7 cellular contexts compared by ENCODE assay signal in the genomic region with DNA sequence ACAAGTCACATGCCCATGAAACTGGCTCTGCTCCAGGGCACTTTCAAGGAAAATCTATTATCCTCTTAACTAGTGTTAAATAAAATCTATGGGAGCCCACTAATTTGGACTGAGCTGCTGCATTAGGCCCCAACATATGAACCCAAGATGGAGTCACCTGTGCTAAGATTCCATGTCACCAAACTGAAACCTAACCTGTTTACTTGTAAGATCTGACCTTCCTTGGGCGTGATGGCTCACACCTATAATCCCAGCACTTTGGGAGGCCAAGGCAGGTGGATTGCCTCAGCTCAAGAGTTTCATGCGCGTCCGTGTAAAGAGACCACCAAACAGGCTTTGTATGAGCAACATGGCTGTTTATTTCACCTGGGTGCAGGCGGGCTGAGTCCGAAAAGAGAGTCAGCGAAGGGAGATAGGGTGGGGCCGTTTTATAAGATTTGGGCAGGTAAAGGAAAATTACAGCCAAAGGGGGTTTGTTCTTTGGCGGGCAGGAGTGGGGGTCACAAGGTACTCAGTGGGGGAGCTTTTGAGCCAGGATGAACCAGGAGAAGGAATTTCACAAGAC.
DNase-seq lines count a peak whose midpoint lies in the region; ATAC-seq, FAIRE-seq and TF ChIP-seq lines count a peak whose summit lies in the region.
"Not testable (repeated sequence)": the region's sequence is repeated elsewhere in the genome, so short reads cannot be mapped to it uniquely, and the experiment has no call there.

No MANE protein-coding gene starts in this region.

- not testable (repeated sequence) for H3F3A ChIP-seq in GM23338 (replicated peaks; ENCODE audit: low read depth)

- H3K79me1 ChIP-seq in mesendoderm (ENCODE audit: low read length) = not testable (repeated sequence)

- not testable (repeated sequence) for TF ChIP-seq POLR2A in K562 (conservative IDR thresholded peaks at IDR 0.05)

- H3K4me1 ChIP-seq in GM23338 (ENCODE audit: insufficient read depth) (peaks cover 13% of the 10 kb centered on the region), HUES48 (ENCODE audit: control insufficient read depth, insufficient read depth, low read length) (peaks cover 14% of the 10 kb centered on the region)
- H3K4me1 ChIP-seq in HUES64 (ENCODE audit: insufficient read depth, low read length); K562 (replicated peaks in 1 of 2; ENCODE audit: control insufficient read depth in 2 of 2, insufficient read depth in 2 of 2, low read length in 2 of 2); endodermal cell (ENCODE audit: control insufficient read depth, insufficient read depth, low read length); mesendoderm (ENCODE audit: control insufficient read depth, low read depth, low read length): not testable (repeated sequence)

- 52% methylated on average over 9 of the region's 9 CpGs for WGBS in HUES64
- 0% methylated on average over 9 of the region's 9 CpGs for WGBS in K562 (ENCODE audit: insufficient coverage, low coverage, missing lambda C conversion rate)
- WGBS in endodermal cell (ENCODE audit: insufficient coverage in 1 of 2, insufficient read length in 1 of 2), 2 experiments = 40 to 56% methylated on average over 1 to 9 of the region's 9 CpGs
- no CpG with 5 or more reads among the region's 9 CpGs for WGBS in mesendoderm (ENCODE audit: extremely low coverage, insufficient coverage, low lambda C conversion rate)

- H3K27ac ChIP-seq in GM23338 (ENCODE audit: low read depth) (peak overlapping the region; percentile 84), HUES48 (ENCODE audit: low read depth, low read length) (peak overlapping the region; percentile 81), HUES64 (ENCODE audit: low read depth, low read length) (peak overlapping the region; percentile 87), mesendoderm (ENCODE audit: low read depth, low read length) (peak overlapping the region; percentile 60)
- not testable (repeated sequence) for H3K27ac ChIP-seq in K562 (ENCODE audit: extremely low read depth, low read depth, low read length); endodermal cell (ENCODE audit: low read depth, low read length)

- peaks cover 15% of the 10 kb centered on the region for H3K36me3 Mint-ChIP-seq in GM23338 (ENCODE audit: low read depth)
- H3K36me3 Mint-ChIP-seq in endodermal cell (ENCODE audit: low read depth) = not testable (repeated sequence)

- not testable (repeated sequence) for TF ChIP-seq EP300 in K562 (IDR thresholded peaks at IDR 0.05; ENCODE audit: low read length)

- peak overlapping the region; percentile 17 for H2BK120ac ChIP-seq in mesendoderm (ENCODE audit: low read depth, low read length)

- H3K36me3 ChIP-seq in GM23338 (ENCODE audit: insufficient read depth); HUES48 (ENCODE audit: control insufficient read depth, insufficient read depth, low read length); HUES64 (ENCODE audit: insufficient read depth, low read length); K562 (ENCODE audit: control insufficient read depth, insufficient read depth, low read length); endodermal cell (ENCODE audit: control insufficient read depth, insufficient read depth, low read length); mesendoderm (ENCODE audit: control insufficient read depth, insufficient read depth, low read length): not testable (repeated sequence)

- H3K56ac ChIP-seq in mesendoderm (ENCODE audit: low read length) = peak overlapping the region; percentile 79

- in situ Hi-C loops in K562 (cut with MboI) = not testable (repeated sequence)

- H2AFZ ChIP-seq in GM23338; K562 (ENCODE audit: low read depth, low read length): not testable (repeated sequence)

- peaks cover 27% of the 10 kb centered on the region for H3K9me2 ChIP-seq in GM23338 (ENCODE audit: insufficient read depth)

- H3K9me3 Mint-ChIP-seq in GM23338 (peaks cover 20% of the 10 kb centered on the region), endodermal cell (peaks cover 14% of the 10 kb centered on the region)

- H2BK5ac ChIP-seq in mesendoderm (ENCODE audit: low read length) = peak overlapping the region; percentile 86

- peak overlapping the region; percentile 99 for H3K18ac ChIP-seq in mesendoderm (ENCODE audit: low read length)

- H3K4me2 ChIP-seq in GM23338; K562 (ENCODE audit: insufficient read depth, low read length); mesendoderm (ENCODE audit: low read length): not testable (repeated sequence)

- H3K27me3 ChIP-seq in GM23338 (ENCODE audit: insufficient read depth); HUES48 (ENCODE audit: control insufficient read depth, insufficient read depth, low read length); HUES64 (ENCODE audit: insufficient read depth, low read length); K562 (ENCODE audit: control insufficient read depth in 2 of 2, insufficient read depth in 2 of 2, low read length in 2 of 2); endodermal cell (ENCODE audit: control insufficient read depth, insufficient read depth, low read length, poor library complexity, severe bottlenecking); mesendoderm (ENCODE audit: insufficient read depth, low read length, poor library complexity): not testable (repeated sequence)

- not testable (repeated sequence) for ATAC-seq in GM23338, K562

- not testable (repeated sequence) for H4K20me1 ChIP-seq in GM23338 (replicated peaks; ENCODE audit: insufficient read depth); K562 (replicated peaks; ENCODE audit: control insufficient read depth, insufficient read depth, low read length)

- not testable (repeated sequence) for H3K9me1 ChIP-seq in K562 (ENCODE audit: control insufficient read depth, insufficient read depth, low read length)

- not testable (repeated sequence) for H3K27me3 Mint-ChIP-seq in GM23338 (ENCODE audit: insufficient read depth, low read depth, poor library complexity)
- H3K27me3 Mint-ChIP-seq in endodermal cell (ENCODE audit: insufficient read depth) = peaks cover 12% of the 10 kb centered on the region

- FAIRE-seq in K562 (lab: Jason Lieb, UNC) = not testable (repeated sequence)

- POLR2A ChIA-PET in K562 (lab: Yijun Ruan, JAX) = not testable (repeated sequence)

- peak overlapping the region; percentile 99 for H3K4ac ChIP-seq in mesendoderm (ENCODE audit: low read depth, low read length)

- H4K5ac ChIP-seq in mesendoderm (ENCODE audit: low read length) = not testable (repeated sequence)

- H2AK5ac ChIP-seq in mesendoderm (ENCODE audit: low read length) = not testable (repeated sequence)

- H3K9ac ChIP-seq in HUES48 (ENCODE audit: low read depth, low read length); HUES64 (ENCODE audit: low read depth, low read length); K562 (ENCODE audit: insufficient read depth in 1 of 2, low read depth in 2 of 2, low read length in 2 of 2); endodermal cell (ENCODE audit: extremely low read depth, low read length, poor library complexity, severe bottlenecking); mesendoderm (ENCODE audit: low read length): not testable (repeated sequence)

- not testable (repeated sequence) for H3K79me2 ChIP-seq in GM23338 (replicated peaks; ENCODE audit: insufficient read depth); K562 (ENCODE audit: control insufficient read depth, insufficient read depth, low read length); mesendoderm (ENCODE audit: control insufficient read depth, insufficient read depth, low read length)

- TF ChIP-seq CTCF in GM23338 (conservative IDR thresholded peaks at IDR 0.05; ENCODE audit: low read depth in 2 of 2); K562 (IDR thresholded peaks at IDR 0.05 in 2 of 3, conservative IDR thresholded peaks at IDR 0.05 in 1 of 3; ENCODE audit: insufficient read depth in 2 of 3, low read depth in 1 of 3, low read length in 3 of 3); endodermal cell (conservative IDR thresholded peaks at IDR 0.05): not testable (repeated sequence)

- not testable (repeated sequence) for H3K9me3 ChIP-seq in HUES48 (ENCODE audit: control insufficient read depth, insufficient read depth, low read length); HUES64 (ENCODE audit: insufficient read depth, low read depth, low read length); K562 (replicated peaks; ENCODE audit: control insufficient read depth, insufficient read depth, low read depth, low read length); endodermal cell (ENCODE audit: control insufficient read depth, low read length)

- H4K8ac ChIP-seq in mesendoderm (ENCODE audit: low read depth, low read length) = not testable (repeated sequence)

- CTCF ChIA-PET in K562 (lab: Yijun Ruan, JAX; ENCODE audit: low intra/inter-chr PET ratio) = not testable (repeated sequence)

- H3K4me3 ChIP-seq in GM23338; HUES48 (ENCODE audit: low read depth, low read length); HUES64 (ENCODE audit: low read length); K562; endodermal cell (ENCODE audit: low read length); mesendoderm (ENCODE audit: low read length): not testable (repeated sequence)

- H3K4me3 Mint-ChIP-seq in GM23338, endodermal cell: not testable (repeated sequence)

- not testable (repeated sequence) for H3K23ac ChIP-seq in mesendoderm (ENCODE audit: low read length)

- intact Hi-C loops in K562 (cut with micrococcal nuclease) = not testable (repeated sequence)

- peaks cover 15% of the 10 kb centered on the region; the same call in 2 of the 3 replicates for H3K4me1 Mint-ChIP-seq in GM23338
- peaks cover 16% of the 10 kb centered on the region for H3K4me1 Mint-ChIP-seq in endodermal cell

- peak overlapping the region; percentile 69 for H3K27ac Mint-ChIP-seq in GM23338
- H3K27ac Mint-ChIP-seq in endodermal cell = not testable (repeated sequence)

- not testable (repeated sequence) for TF ChIP-seq RAD21 in K562 (CRISPR knock-in tag; conservative IDR thresholded peaks at IDR 0.05 in 1 of 2, IDR thresholded peaks at IDR 0.05 in 1 of 2)

- H2BK15ac ChIP-seq in mesendoderm (replicated peaks; ENCODE audit: low read depth) = peak overlapping the region; percentile 78

- BruUV-seq in K562 (replicated peaks; lab: Mats Ljungman, UMichigan) = not testable (repeated sequence)

- not testable (repeated sequence) for DNase-seq in GM23338 (ENCODE audit: low spot score); K562 (ENCODE audit: extremely low read depth in 1 of 4, low spot score in 3 of 4)
- peak; percentile 54 for DNase-seq in NCI-H82 treated with DMSO at 0.1 percent for 48 hours (lab: John Stamatoyannopoulos, UW; ENCODE audit: unreplicated experiment)
- peak; percentile 79 for DNase-seq in endodermal cell
- DNase-seq in mesendoderm = peak; percentile 76
